ENCODE assay signal across 1 cellular context in the genomic region with DNA sequence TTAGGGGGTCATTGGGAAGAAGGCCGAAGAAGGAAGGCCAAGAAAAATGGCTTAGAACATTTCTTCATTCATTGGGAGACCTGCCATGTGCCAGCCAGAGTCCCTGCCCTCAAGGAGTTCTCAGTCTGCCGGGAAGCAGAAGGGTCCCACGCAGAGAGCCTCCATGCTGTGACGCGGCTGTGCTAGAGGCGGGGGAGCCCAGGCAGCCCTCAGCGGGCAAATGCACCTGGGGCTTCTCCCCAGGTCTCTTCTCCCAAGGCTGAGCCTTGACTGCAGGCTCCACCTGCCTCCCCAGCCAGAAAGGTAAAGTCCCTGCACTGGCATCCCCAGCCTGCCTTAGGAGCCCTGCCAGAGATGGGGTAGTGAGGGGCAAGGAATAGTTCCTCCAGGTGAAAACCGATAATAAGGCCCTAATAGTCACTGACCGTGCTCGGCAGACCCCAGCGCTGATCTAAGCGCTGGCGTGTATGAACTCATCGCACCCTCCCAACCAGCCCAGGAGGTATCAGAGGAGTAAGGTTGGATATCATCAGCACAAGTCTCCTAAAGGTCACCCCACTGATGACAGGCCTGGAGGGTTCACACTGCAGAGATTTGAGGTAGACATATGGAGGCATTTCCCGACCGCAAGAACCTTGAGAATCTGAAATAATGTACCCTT.
TF ChIP-seq lines count a peak whose summit lies in the region.

No MANE protein-coding gene starts in this region.

TF ChIP-seq in HepG2, 621 proteins besides CTCF, POLR2A, EP300 and RAD21:
- TF ChIP-seq ZNF616 (CRISPR knock-in tag; IDR thresholded peaks at IDR 0.05; ENCODE audit: low read depth) = peak; percentile 14; the same call in 1 of the 2 replicates
- TF ChIP-seq ZNF354B (CRISPR knock-in tag; IDR thresholded peaks at IDR 0.05) = 0 out of 2 replicates have a peak, but pooled peaks have one; percentile 4
- TF ChIP-seq, protein P1, sequence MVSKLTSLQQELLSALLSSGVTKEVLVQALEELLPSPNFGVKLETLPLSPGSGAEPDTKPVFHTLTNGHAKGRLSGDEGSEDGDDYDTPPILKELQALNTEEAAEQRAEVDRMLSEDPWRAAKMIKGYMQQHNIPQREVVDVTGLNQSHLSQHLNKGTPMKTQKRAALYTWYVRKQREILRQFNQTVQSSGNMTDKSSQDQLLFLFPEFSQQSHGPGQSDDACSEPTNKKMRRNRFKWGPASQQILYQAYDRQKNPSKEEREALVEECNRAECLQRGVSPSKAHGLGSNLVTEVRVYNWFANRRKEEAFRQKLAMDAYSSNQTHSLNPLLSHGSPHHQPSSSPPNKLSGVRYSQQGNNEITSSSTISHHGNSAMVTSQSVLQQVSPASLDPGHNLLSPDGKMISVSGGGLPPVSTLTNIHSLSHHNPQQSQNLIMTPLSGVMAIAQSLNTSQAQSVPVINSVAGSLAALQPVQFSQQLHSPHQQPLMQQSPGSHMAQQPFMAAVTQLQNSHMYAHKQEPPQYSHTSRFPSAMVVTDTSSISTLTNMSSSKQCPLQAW (CRISPR knock-in tag; IDR thresholded peaks at IDR 0.05) = peak; percentile 48; the same call in 1 of the 2 replicates
- peak; percentile 16 for TF ChIP-seq ZNF781 (CRISPR knock-in tag; IDR thresholded peaks at IDR 0.05; ENCODE audit: borderline replicate concordance, not compliant biosample characterization)
- TF ChIP-seq NFATC3 (CRISPR knock-in tag; IDR thresholded peaks at IDR 0.05) = 0 out of 2 replicates have a peak, but pooled peaks have one; percentile 80
- TF ChIP-seq ZSCAN29 (CRISPR knock-in tag; conservative IDR thresholded peaks at IDR 0.05) = no peak
- 0 out of 2 replicates have a peak, but pooled peaks have one; percentile 18 for TF ChIP-seq GTF3A (CRISPR knock-in tag; conservative IDR thresholded peaks at IDR 0.05)
- TF ChIP-seq ZNF878 (CRISPR knock-in tag; IDR thresholded peaks at IDR 0.05) = no peak
- TF ChIP-seq, protein P2, sequence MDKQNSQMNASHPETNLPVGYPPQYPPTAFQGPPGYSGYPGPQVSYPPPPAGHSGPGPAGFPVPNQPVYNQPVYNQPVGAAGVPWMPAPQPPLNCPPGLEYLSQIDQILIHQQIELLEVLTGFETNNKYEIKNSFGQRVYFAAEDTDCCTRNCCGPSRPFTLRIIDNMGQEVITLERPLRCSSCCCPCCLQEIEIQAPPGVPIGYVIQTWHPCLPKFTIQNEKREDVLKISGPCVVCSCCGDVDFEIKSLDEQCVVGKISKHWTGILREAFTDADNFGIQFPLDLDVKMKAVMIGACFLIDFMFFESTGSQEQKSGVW (CRISPR knock-in tag; IDR thresholded peaks at IDR 0.05; ENCODE audit: borderline replicate concordance) = 0 out of 2 replicates have a peak, but pooled peaks have one; percentile 12
- TF ChIP-seq ZNF441 (CRISPR knock-in tag; IDR thresholded peaks at IDR 0.05; ENCODE audit: borderline replicate concordance) = no peak
- 0 out of 2 replicates have a peak, but pooled peaks have one; percentile 3 for TF ChIP-seq ZNF292 (CRISPR knock-in tag; IDR thresholded peaks at IDR 0.05; ENCODE audit: borderline replicate concordance, low read depth)
- TF ChIP-seq IKZF1 (IDR thresholded peaks at IDR 0.05) = no peak
- TF ChIP-seq NFIB (CRISPR knock-in tag; IDR thresholded peaks at IDR 0.05; ENCODE audit: borderline replicate concordance) = no peak
TF ChIP-seq in HepG2: peak in this region for 8.
